ENCODE assay signal across 20 cellular contexts in the genomic region with DNA sequence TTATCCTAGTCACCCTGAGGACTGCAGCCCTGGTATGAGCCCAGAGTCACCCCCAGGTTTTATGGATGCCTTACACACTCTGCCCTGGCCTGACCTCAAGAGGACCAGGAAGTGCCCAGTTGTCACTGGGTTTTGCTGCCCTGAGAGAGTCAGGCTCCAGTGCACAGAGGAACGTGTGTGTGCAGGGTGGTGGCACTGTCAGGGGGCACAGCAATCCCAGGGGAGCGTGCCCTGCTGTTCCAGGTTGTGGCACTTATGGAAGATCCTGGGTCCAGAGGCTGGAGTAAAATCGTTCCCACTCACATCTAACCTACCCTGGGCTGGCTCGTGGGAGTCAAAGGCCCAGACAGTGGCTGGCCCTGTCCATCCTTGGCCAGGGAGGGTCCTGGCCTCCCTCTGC. TPM values are rescaled to one million over a fixed set of nuclear protein-coding genes. Genes with fewer than 3 reads are reported as not detected.
DNase-seq lines count a peak whose midpoint lies in the region; ATAC-seq, FAIRE-seq and TF ChIP-seq lines count a peak whose summit lies in the region.
"Had no signal": no experiment of that assay in that cellular context is flagged by ENCODE, and none has a peak within 500 bp of the region (broad histone marks: within the 10 kb centered on the region; RNA-seq: fewer than 3 reads in every experiment).

No MANE protein-coding gene starts in this region.

- TF ChIP-seq POLR2A in H1 (IDR thresholded peaks at IDR 0.05; ENCODE audit: control extremely low read depth in 1 of 2, low read depth in 2 of 2, low read length in 2 of 2), result no peak
- TF ChIP-seq POLR2A in upper lobe of left lung (IDR thresholded peaks at IDR 0.05), result no peak

- H3K4me1 ChIP-seq in HEK293 (ENCODE audit: control insufficient read depth, insufficient read depth, low read length) (no peaks in the 10 kb centered on the region), H1 (replicated peaks in 1 of 4; ENCODE audit: control insufficient read depth in 3 of 4, insufficient read depth in 4 of 4, low read length in 3 of 4) (peaks cover 0 to 10% (median 3%) of the 10 kb centered on the region in 4 experiments; a peak in 5 of 7 replicates), small intestine (ENCODE audit: control insufficient read depth in 2 of 2, insufficient read depth in 1 of 2, low read depth in 1 of 2, low read length in 1 of 2) (peaks cover 6 to 8% of the 10 kb centered on the region in 2 donors), upper lobe of left lung (peaks cover 0 to 9% (median 2%) of the 10 kb centered on the region in 4 donors), endodermal cell (ENCODE audit: control insufficient read depth, insufficient read depth, low read length) (peaks cover 6% of the 10 kb centered on the region)

- no peak overlapping the region for H3K4ac ChIP-seq in H1 (replicated peaks; ENCODE audit: insufficient read length, low read depth, low read length)

- H3K56ac ChIP-seq in H1 (replicated peaks; ENCODE audit: insufficient read length, low read depth, low read length), result no peak overlapping the region

- no peak overlapping the region for H2AK5ac ChIP-seq in H1 (ENCODE audit: low read depth, low read length)

- H3K9ac ChIP-seq in H1 (replicated peaks in 1 of 4; ENCODE audit: extremely low read depth in 1 of 4, low read depth in 3 of 4, low read length in 3 of 4) (no peak overlapping the region), endodermal cell (ENCODE audit: extremely low read depth, low read length, poor library complexity, severe bottlenecking) (no peak overlapping the region)

- peak overlapping the region in 5 of 7 donors; percentile 46 to 92 (median 89) for H3K27ac Mint-ChIP-seq in CD14-positive monocyte
- no peak overlapping the region for H3K27ac Mint-ChIP-seq in endodermal cell

- H3K9me3 Mint-ChIP-seq in CD14-positive monocyte (peaks cover 0 to 5% (median 0%) of the 10 kb centered on the region in 7 donors), endodermal cell (no peaks in the 10 kb centered on the region)

- no peaks in the 10 kb centered on the region for H4K20me1 ChIP-seq in H1 (replicated peaks in 1 of 2; ENCODE audit: control insufficient read depth in 1 of 2, insufficient read depth in 2 of 2, low read length in 2 of 2)

- CTCF ChIA-PET in HEK293 (lab: Yijun Ruan, JAX), result interaction anchor here (1.3 kb wide), 1 partner anchor 9 kb away, joined by 6 read pairs; no protein-coding TSS in a partner anchor
- CTCF ChIA-PET in H1 (lab: Charles Lee; ENCODE audit: partially characterized antibody), result interaction anchor here (2.0 kb wide), 1 partner anchor 8 kb away, joined by 13 read pairs; no protein-coding TSS in a partner anchor

- no peak overlapping the region; the same call in 1 of the 2 replicates for H3K18ac ChIP-seq in H1 (ENCODE audit: extremely low read depth, low read length)

- H3K23ac ChIP-seq in H1 (ENCODE audit: insufficient read length), result no peak overlapping the region

- no peaks in the 10 kb centered on the region for H3K9me3 ChIP-seq in HEK293 (ENCODE audit: control insufficient read depth, insufficient read depth, low read depth, low read length)
- no peaks in the 10 kb centered on the region for H3K9me3 ChIP-seq in H1 (ENCODE audit: insufficient read depth in 2 of 2, low read depth in 1 of 2, low read length in 1 of 2)
- no peaks in the 10 kb centered on the region for H3K9me3 ChIP-seq in small intestine (ENCODE audit: control insufficient read depth, low read depth)
- H3K9me3 ChIP-seq in upper lobe of left lung, result no peaks in the 10 kb centered on the region
- no peaks in the 10 kb centered on the region for H3K9me3 ChIP-seq in endodermal cell (ENCODE audit: control insufficient read depth, low read length)
- H3K9me3 ChIP-seq: A549 had no signal

- no peaks in the 10 kb centered on the region for H3K79me2 ChIP-seq in H1 (ENCODE audit: control insufficient read depth in 1 of 2, insufficient read depth in 2 of 2, low read length in 2 of 2)

- POLR2A ChIA-PET in HEK293 (lab: Yijun Ruan, JAX), result no interaction called here
- POLR2A ChIA-PET in H1 (lab: Charles Lee; ENCODE audit: partially characterized antibody), result no interaction called here

- no peak for TF ChIP-seq CTCF in CD14-positive monocyte (IDR thresholded peaks at IDR 0.05)
- TF ChIP-seq CTCF in HEK293 (tag by site-specific recombination; IDR thresholded peaks at IDR 0.05), result no peak
- TF ChIP-seq CTCF in H1 (IDR thresholded peaks at IDR 0.05; ENCODE audit: control extremely low read depth in 1 of 3, insufficient read depth in 1 of 3, low read depth in 1 of 3, low read length in 3 of 3), result no peak
- TF ChIP-seq CTCF in upper lobe of left lung (IDR thresholded peaks at IDR 0.05), result no peak
- TF ChIP-seq CTCF in endodermal cell (conservative IDR thresholded peaks at IDR 0.05), result no peak

- no peak for TF ChIP-seq RAD21 in H1 (IDR thresholded peaks at IDR 0.05 in 1 of 2, conservative IDR thresholded peaks at IDR 0.05 in 1 of 2; ENCODE audit: low read depth in 2 of 2, low read length in 2 of 2)

- H3K23me2 ChIP-seq in H1 (ENCODE audit: low read depth, low read length), result no peaks in the 10 kb centered on the region

- H3K4me3 Mint-ChIP-seq in CD14-positive monocyte (peak overlapping the region in 1 of 2 donors; percentile 35), endodermal cell (no peak overlapping the region)

- H3K27ac ChIP-seq in HEK293 (ENCODE audit: extremely low read depth, low read depth, low read length) (no peak overlapping the region), H1 (ENCODE audit: low read depth, low read length) (no peak overlapping the region), small intestine (ENCODE audit: low read depth in 1 of 2, low read length in 1 of 2) (no peak overlapping the region), upper lobe of left lung (no peak overlapping the region), endodermal cell (ENCODE audit: low read depth, low read length) (no peak overlapping the region)
- H3K27ac ChIP-seq: A549, SK-N-MC had no signal

- H3K4me1 Mint-ChIP-seq in CD14-positive monocyte, result peaks cover 75% of the 10 kb centered on the region
- peaks cover 5% of the 10 kb centered on the region for H3K4me1 Mint-ChIP-seq in endodermal cell

- no peak overlapping the region for H4K5ac ChIP-seq in H1 (ENCODE audit: insufficient read length, low read depth, low read length)

- H3K27me3 ChIP-seq in H1 (replicated peaks in 1 of 4; ENCODE audit: control insufficient read depth in 3 of 4, extremely low read depth in 1 of 4, insufficient read depth in 3 of 4, low read length in 3 of 4), result no peaks in the 10 kb centered on the region
- no peaks in the 10 kb centered on the region for H3K27me3 ChIP-seq in small intestine (ENCODE audit: control insufficient read depth in 2 of 2, insufficient read depth in 2 of 2, low read length in 2 of 2)
- no peaks in the 10 kb centered on the region for H3K27me3 ChIP-seq in upper lobe of left lung
- no peaks in the 10 kb centered on the region for H3K27me3 ChIP-seq in endodermal cell (ENCODE audit: control insufficient read depth, insufficient read depth, low read length, poor library complexity, severe bottlenecking)

- H2BK12ac ChIP-seq in H1 (ENCODE audit: low read depth, low read length), result no peak overlapping the region

- DNase-seq in CD14-positive monocyte (ENCODE audit: low spot score), result peak; percentile 65
- no peak for DNase-seq in H1 (ENCODE audit: low read depth in 1 of 2, low spot score in 2 of 2)
- peak; percentile 55 for DNase-seq in small intestine
- DNase-seq in upper lobe of left lung, result no peak
- no peak for DNase-seq in NCI-H82 (lab: John Stamatoyannopoulos, UW)
- no peak for DNase-seq in NCI-H1694 treated with DMSO at 0.1 percent for 48 hours (lab: John Stamatoyannopoulos, UW)
- no peak for DNase-seq in endodermal cell
- DNase-seq: DMS 273 treated with DMSO at 0.1 percent for 48 hours, HCEC 1CT, KBM-7, MV-4-11, NCI-H1930, NCI-H510A treated with DMSO at 0.1 percent for 48 hours, NCI-H774, Right ventricle myocardium superior had no signal

- H3K36me3 Mint-ChIP-seq in CD14-positive monocyte, result peaks cover 45 to 55% of the 10 kb centered on the region in 2 donors
- H3K36me3 Mint-ChIP-seq in endodermal cell (ENCODE audit: low read depth), result no peaks in the 10 kb centered on the region

- no peak overlapping the region for H2BK5ac ChIP-seq in H1 (ENCODE audit: low read depth, low read length)

- no peak overlapping the region for H2BK120ac ChIP-seq in H1 (replicated peaks; ENCODE audit: low read depth, low read length)

- no peak overlapping the region for H4K91ac ChIP-seq in H1 (replicated peaks; ENCODE audit: insufficient read length, low read length)

- intact Hi-C loops in CD14-positive monocyte (cut with micrococcal nuclease), result loop anchor here (5.0 kb wide), 2 partner anchors 38 to 93 kb away; a partner anchor contains a TSS

- H3K79me1 ChIP-seq in H1 (ENCODE audit: low read depth, low read length), result no peaks in the 10 kb centered on the region

- no peak overlapping the region for H2AFZ ChIP-seq in H1 (ENCODE audit: low read length)

- 88% methylated on average over 4 of the region's 4 CpGs; no CpG with 5 or more reads in 1 of the 2 experiments for WGBS in H1 (ENCODE audit: extremely low coverage in 1 of 2, insufficient coverage in 1 of 2, insufficient read length in 1 of 2, insufficient replicate concordance in 2 of 2, low coverage in 1 of 2, low lambda C conversion rate in 2 of 2, missing lambda C conversion rate in 1 of 2), 2 experiments
- 56 to 69% (median 61%) methylated on average over 4 of the region's 4 CpGs for WGBS in small intestine, 3 donors
- WGBS in upper lobe of left lung, 2 donors, result 86% methylated on average over 4 of the region's 4 CpGs; no CpG with 5 or more reads in 1 of the 2 donors
- WGBS in endodermal cell (ENCODE audit: insufficient coverage in 1 of 2, insufficient read length in 1 of 2), 2 experiments, result 78 to 85% methylated on average over 3 to 4 of the region's 4 CpGs

- no peak overlapping the region for H3K4me2 ChIP-seq in H1 (ENCODE audit: insufficient read depth in 1 of 2, low read depth in 2 of 2, low read length in 2 of 2)
- H3K4me2 ChIP-seq: A549 had no signal

- no peak overlapping the region for H3K4me3 ChIP-seq in HEK293 (ENCODE audit: low read depth, low read length)
- no peak overlapping the region for H3K4me3 ChIP-seq in H1 (ENCODE audit: extremely low read depth in 1 of 4, insufficient read depth in 2 of 4, low read depth in 3 of 4, low read length in 4 of 4)
- no peak overlapping the region for H3K4me3 ChIP-seq in small intestine (ENCODE audit: low read depth in 1 of 2, low read length in 2 of 2)
- no peak overlapping the region for H3K4me3 ChIP-seq in upper lobe of left lung
- H3K4me3 ChIP-seq in endodermal cell (ENCODE audit: low read length), result no peak overlapping the region
- H3K4me3 ChIP-seq: A549, SK-N-MC had no signal

- no peak overlapping the region for H3K14ac ChIP-seq in H1 (ENCODE audit: insufficient read length)

- H4K8ac ChIP-seq in H1 (ENCODE audit: extremely low read depth, insufficient read depth, low read length), result no peak overlapping the region

- ATAC-seq in upper lobe of left lung (ENCODE audit: low FRiP score in 2 of 2), result no peak

- TF ChIP-seq EP300 in H1 (IDR thresholded peaks at IDR 0.05; ENCODE audit: borderline replicate concordance in 1 of 2, low read depth in 2 of 2, low read length in 2 of 2), result no peak
- TF ChIP-seq EP300 in upper lobe of left lung (IDR thresholded peaks at IDR 0.05), result no peak

- peaks cover 2 to 9% (median 5%) of the 10 kb centered on the region in 3 donors for H3K27me3 Mint-ChIP-seq in CD14-positive monocyte (ENCODE audit: low read depth in 3 of 3)
- H3K27me3 Mint-ChIP-seq in endodermal cell (ENCODE audit: insufficient read depth), result peaks cover 5% of the 10 kb centered on the region

- no peak for FAIRE-seq in H1 (lab: Jason Lieb, UNC)
- no peak for FAIRE-seq in small intestine (lab: Jason Lieb, UNC)
- FAIRE-seq: A549, G401.6 had no signal

- H2BK15ac ChIP-seq in H1 (ENCODE audit: low read length), result no peak overlapping the region

- 0 out of 2 replicates have a peak overlapping the region, but pooled peaks have one; percentile 21 for H2BK20ac ChIP-seq in H1 (ENCODE audit: low read length)

- H3K36me3 ChIP-seq in HEK293 (ENCODE audit: control insufficient read depth in 2 of 2, insufficient read depth in 1 of 2, low read length in 2 of 2) (no peaks in the 10 kb centered on the region), H1 (ENCODE audit: control insufficient read depth in 2 of 4, insufficient read depth in 4 of 4, low read length in 3 of 4) (no peaks in the 10 kb centered on the region), small intestine (ENCODE audit: control insufficient read depth in 2 of 2, insufficient read depth in 2 of 2, low read length in 2 of 2) (no peaks in the 10 kb centered on the region), upper lobe of left lung (no peaks in the 10 kb centered on the region), endodermal cell (ENCODE audit: control insufficient read depth, insufficient read depth, low read length) (no peaks in the 10 kb centered on the region)

RNA-seq across cellular contexts. Expression of a gene that starts 7.6 kb away (rescaled TPM):
- polyA plus RNA-seq in CD14-positive monocyte, result 100 to 1,000 TPM; 233 to 247 TPM
- total RNA-seq in H1 (2021; fragmentation: NEBNext Ultra II Directional; extraction: Animal tissue kit (Norgen Biotek cat#: 25700)), result not detected in 2 replicates
- polyA plus RNA-seq in H1 (2011; rRNA removed), result not detected in 2 replicates
- polyA plus RNA-seq in H1 (2011; cell fraction: cytosol; rRNA removed), result not detected
- not detected for polyA plus RNA-seq in H1 (2011; cell fraction: nucleus; rRNA removed)
- not detected in 4 replicates for polyA plus RNA-seq in H1 (2012, experiment 1 of 2)
- polyA plus RNA-seq in H1 (2012, experiment 2 of 2), result not detected
- polyA plus RNA-seq in H1 (2013, experiment 1 of 2), result 0.04 TPM
- not detected for polyA plus RNA-seq in H1 (2013, experiment 2 of 2)
- polyA minus RNA-seq in H1 (2011; rRNA and poly(A)+ RNA removed), result not detected in 2 replicates
- not detected for polyA minus RNA-seq in H1 (2011; cell fraction: cytosol; rRNA and poly(A)+ RNA removed)
- not detected for polyA minus RNA-seq in H1 (2011; cell fraction: nucleus; rRNA and poly(A)+ RNA removed)
- polyA plus RNA-seq in small intestine, result under 1 TPM in 2 of 3 donors, not detected in 1; 0.37 to 0.81 TPM
- 10 to 100 TPM in 3 of 6 donors, 1 to 10 TPM in 3; 3.0 to 27.3 (median 8.3) TPM for total RNA-seq in upper lobe of left lung
- not detected for total RNA-seq in endodermal cell
- polyA plus RNA-seq in endodermal cell (2013, experiment 1 of 2), result 0.28 TPM
- polyA plus RNA-seq in endodermal cell (2013, experiment 2 of 2), result not detected
- polyA plus RNA-seq: A549, BJ had no signal

RNA-seq across cellular contexts. Expression of a gene that starts 17.2 kb away (rescaled TPM):
- polyA plus RNA-seq in CD14-positive monocyte, result 10 to 100 TPM in 1 of 2 donors, under 1 TPM in 1; 0.40 to 12.6 TPM
- 14.2 and 16.3 TPM in 2 replicates for total RNA-seq in H1 (2021; fragmentation: NEBNext Ultra II Directional; extraction: Animal tissue kit (Norgen Biotek cat#: 25700))
- 43.3 and 74.9 TPM in 2 replicates for polyA plus RNA-seq in H1 (2011; rRNA removed)
- 40.4 TPM for polyA plus RNA-seq in H1 (2011; cell fraction: cytosol; rRNA removed)
- 33.2 TPM for polyA plus RNA-seq in H1 (2011; cell fraction: nucleus; rRNA removed)
- 32.7 to 53.6 TPM (median 44.2 TPM) in 4 replicates for polyA plus RNA-seq in H1 (2012, experiment 1 of 2)
- polyA plus RNA-seq in H1 (2012, experiment 2 of 2), result 38.3 TPM
- polyA plus RNA-seq in H1 (2013, experiment 1 of 2), result 10.0 TPM
- 10.3 TPM for polyA plus RNA-seq in H1 (2013, experiment 2 of 2)
- 28.2 and 43.0 TPM in 2 replicates for polyA minus RNA-seq in H1 (2011; rRNA and poly(A)+ RNA removed)
- polyA minus RNA-seq in H1 (2011; cell fraction: cytosol; rRNA and poly(A)+ RNA removed), result 13.7 TPM
- polyA minus RNA-seq in H1 (2011; cell fraction: nucleus; rRNA and poly(A)+ RNA removed), result 8.5 TPM
- polyA plus RNA-seq in small intestine, result 1 to 10 TPM; 3.6 to 5.8 (median 5.7) TPM
- 1 to 10 TPM in 3 of 6 donors, under 1 TPM in 1, not detected in 2; 0.89 to 5.8 (median 1.5) TPM for total RNA-seq in upper lobe of left lung
- total RNA-seq in endodermal cell, result 1 to 10 TPM; 4.1 to 5.4 TPM
- 2.2 TPM for polyA plus RNA-seq in endodermal cell (2013, experiment 1 of 2)
- polyA plus RNA-seq in endodermal cell (2013, experiment 2 of 2), result 3.0 TPM

RNA-seq across cellular contexts. Expression of a gene that starts 49.1 kb away (rescaled TPM):
- 10 to 100 TPM; 69.4 to 86.3 TPM for polyA plus RNA-seq in CD14-positive monocyte
- total RNA-seq in H1 (2021; fragmentation: NEBNext Ultra II Directional; extraction: Animal tissue kit (Norgen Biotek cat#: 25700)), result 23.3 and 23.7 TPM in 2 replicates
- 20.3 and 22.8 TPM in 2 replicates for polyA plus RNA-seq in H1 (2011; rRNA removed)
- polyA plus RNA-seq in H1 (2011; cell fraction: cytosol; rRNA removed), result 13.0 TPM
- polyA plus RNA-seq in H1 (2011; cell fraction: nucleus; rRNA removed), result 11.5 TPM
- polyA plus RNA-seq in H1 (2012, experiment 1 of 2), result 24.1 to 37.8 TPM (median 30.0 TPM) in 4 replicates
- 34.1 TPM for polyA plus RNA-seq in H1 (2012, experiment 2 of 2)
- 41.5 TPM for polyA plus RNA-seq in H1 (2013, experiment 1 of 2)
- 38.6 TPM for polyA plus RNA-seq in H1 (2013, experiment 2 of 2)
- polyA minus RNA-seq in H1 (2011; rRNA and poly(A)+ RNA removed), result 9.3 and 11.0 TPM in 2 replicates
- 8.7 TPM for polyA minus RNA-seq in H1 (2011; cell fraction: cytosol; rRNA and poly(A)+ RNA removed)
- polyA minus RNA-seq in H1 (2011; cell fraction: nucleus; rRNA and poly(A)+ RNA removed), result 6.3 TPM
- polyA plus RNA-seq in small intestine, result 10 to 100 TPM in 1 of 3 donors, 1 to 10 TPM in 2; 2.2 to 14.1 (median 8.4) TPM
- 10 to 100 TPM in 4 of 6 donors, 1 to 10 TPM in 2; 6.1 to 27.0 (median 11.1) TPM for total RNA-seq in upper lobe of left lung
- total RNA-seq in endodermal cell, result 10 to 100 TPM; 26.1 to 27.4 TPM
- polyA plus RNA-seq in endodermal cell (2013, experiment 1 of 2), result 12.4 TPM
- polyA plus RNA-seq in endodermal cell (2013, experiment 2 of 2), result 13.7 TPM

RNA-seq across cellular contexts. Expression of a gene that starts 55.9 kb away (rescaled TPM):
- polyA plus RNA-seq in CD14-positive monocyte (1 to 10 TPM; 1.7 to 2.0 TPM), H1 (2011; rRNA removed) (2.2 and 4.3 TPM in 2 replicates), small intestine (1 to 10 TPM in 2 of 3 donors, not detected in 1; 1.1 to 2.9 TPM)
- 5.5 and 7.2 TPM in 2 replicates for total RNA-seq in H1 (2021; fragmentation: NEBNext Ultra II Directional; extraction: Animal tissue kit (Norgen Biotek cat#: 25700))
- polyA plus RNA-seq in H1 (2011; cell fraction: cytosol; rRNA removed), result 2.7 TPM
- 5.2 TPM for polyA plus RNA-seq in H1 (2011; cell fraction: nucleus; rRNA removed)
- polyA plus RNA-seq in H1 (2012, experiment 1 of 2), result 5.2 to 9.9 TPM (median 8.0 TPM) in 4 replicates
- polyA plus RNA-seq in H1 (2012, experiment 2 of 2), result 3.9 TPM
- polyA plus RNA-seq in H1 (2013, experiment 1 of 2), result 3.9 TPM
- 4.6 TPM for polyA plus RNA-seq in H1 (2013, experiment 2 of 2)
- polyA minus RNA-seq in H1 (2011; rRNA and poly(A)+ RNA removed), result 7.2 and 9.4 TPM in 2 replicates
- 2.7 TPM for polyA minus RNA-seq in H1 (2011; cell fraction: cytosol; rRNA and poly(A)+ RNA removed)
- 3.5 TPM for polyA minus RNA-seq in H1 (2011; cell fraction: nucleus; rRNA and poly(A)+ RNA removed)
- total RNA-seq in upper lobe of left lung (1 to 10 TPM; 1.2 to 5.8 (median 3.6) TPM), endodermal cell (10 to 100 TPM in 1 of 2 donors, 1 to 10 TPM in 1; 8.6 to 14.4 TPM)
- 2.6 TPM for polyA plus RNA-seq in endodermal cell (2013, experiment 1 of 2)
- polyA plus RNA-seq in endodermal cell (2013, experiment 2 of 2), result 7.1 TPM

Comparison
In these comparisons a context has a peak if more than half of its experiments do, and no peak if none do; other contexts are left out.
1. DNase-seq: peak in CD14-positive monocyte (single experiment) and small intestine (single experiment); none in H1 (0 of 2), upper lobe of left lung (0 of 2), NCI-H82 (single experiment), NCI-H1694 treated with DMSO at 0.1 percent for 48 hours (single experiment) and endodermal cell (single experiment).